ENCODE assay signal across 8 cellular contexts in the genomic region with DNA sequence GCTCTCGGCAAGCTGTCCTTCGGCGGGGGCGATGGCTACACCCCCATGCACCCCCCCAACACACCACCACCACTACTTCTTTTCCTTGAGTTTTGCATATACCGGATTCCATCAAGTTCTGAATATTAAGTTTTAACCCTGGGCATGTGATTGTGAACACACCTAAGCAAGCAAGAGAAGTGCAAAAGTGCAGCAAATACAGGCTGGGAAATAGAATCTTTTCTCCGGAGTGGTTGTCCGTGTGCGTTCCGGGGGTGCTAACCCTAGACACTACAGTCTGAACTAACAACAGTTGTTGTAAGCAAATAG. TPM values are rescaled to one million over a fixed set of nuclear protein-coding genes. Genes with fewer than 3 reads are reported as not detected.
A peak's percentile ranks its signal among the peaks of the same experiment; 100 is the strongest.
DNase-seq lines count a peak whose midpoint lies in the region; FAIRE-seq and TF ChIP-seq lines count a peak whose summit lies in the region.

No MANE protein-coding gene starts in this region.

- peaks cover 3% of the 10 kb centered on the region for H3K9me3 Mint-ChIP-seq in activated naive CD8-positive, alpha-beta T cell treated with anti-CD3 and anti-CD28 coated beads for 36 hours

- no peak for TF ChIP-seq POLR2A in stomach (IDR thresholded peaks at IDR 0.05)

- TF ChIP-seq CTCF in keratinocyte (optimal IDR thresholded peaks at IDR 0.05 in 1 of 3, IDR thresholded peaks at IDR 0.05 in 1 of 3, conservative IDR thresholded peaks at IDR 0.05 in 1 of 3; ENCODE audit: extremely low read depth in 1 of 3, insufficient read depth in 2 of 3, low read length in 3 of 3), result no peak
- no peak for TF ChIP-seq CTCF in stomach (IDR thresholded peaks at IDR 0.05)

- H3K4me1 ChIP-seq in keratinocyte (ENCODE audit: control insufficient read depth, extremely low read depth, insufficient read depth, low read length), result peaks cover 44% of the 10 kb centered on the region
- peaks cover 9 to 55% (median 40%) of the 10 kb centered on the region in 4 donors for H3K4me1 ChIP-seq in stomach

- intact Hi-C loops in stomach (cut with DNase I; ENCODE audit: low total_unique reads), result no loop called here

- H3K27ac ChIP-seq in keratinocyte (ENCODE audit: control insufficient read depth, insufficient read depth, low read length) (peak overlapping the region; percentile 75), stomach (peak overlapping the region; percentile 34 to 89 (median 84))

- H3K36me3 Mint-ChIP-seq in activated naive CD8-positive, alpha-beta T cell treated with anti-CD3 and anti-CD28 coated beads for 36 hours, result peaks cover 6% of the 10 kb centered on the region

- H3K4me1 Mint-ChIP-seq in activated naive CD8-positive, alpha-beta T cell treated with anti-CD3 and anti-CD28 coated beads for 36 hours, result peaks cover 30% of the 10 kb centered on the region

- H4K20me1 ChIP-seq in keratinocyte (ENCODE audit: control insufficient read depth, extremely low read depth, insufficient read depth, low read length), result no peaks in the 10 kb centered on the region

- no peaks in the 10 kb centered on the region for H3K9me1 ChIP-seq in keratinocyte (ENCODE audit: control insufficient read depth, extremely low read depth, insufficient read depth, low read length)

- H3K79me2 ChIP-seq in keratinocyte (ENCODE audit: control insufficient read depth, insufficient read depth, low read length), result peaks cover 47% of the 10 kb centered on the region

- H3K4me2 ChIP-seq in keratinocyte (ENCODE audit: control insufficient read depth, extremely low read depth, insufficient read depth, low read depth, low read length), result peak overlapping the region; percentile 79

- H3K9me3 ChIP-seq in keratinocyte (ENCODE audit: control insufficient read depth, low read depth, low read length) (no peaks in the 10 kb centered on the region), stomach (no peaks in the 10 kb centered on the region)

- H3K27ac Mint-ChIP-seq in activated naive CD8-positive, alpha-beta T cell treated with anti-CD3 and anti-CD28 coated beads for 36 hours, result peak overlapping the region; percentile 25

- H3K4me3 Mint-ChIP-seq in activated naive CD8-positive, alpha-beta T cell treated with anti-CD3 and anti-CD28 coated beads for 36 hours, result peak overlapping the region; percentile 73

- H3K27me3 Mint-ChIP-seq in activated naive CD8-positive, alpha-beta T cell treated with anti-CD3 and anti-CD28 coated beads for 36 hours, result peaks cover 79% of the 10 kb centered on the region

- H3K4me3 ChIP-seq in keratinocyte (ENCODE audit: control insufficient read depth in 2 of 3, extremely low read depth in 1 of 3, insufficient read depth in 2 of 3, low read depth in 1 of 3, low read length in 3 of 3), result peak overlapping the region; percentile 77 to 82 (median 78)
- peak overlapping the region; percentile 63 to 71 (median 70) for H3K4me3 ChIP-seq in stomach

- FAIRE-seq in keratinocyte (lab: Jason Lieb, UNC), result no peak

- dilution Hi-C loops in keratinocyte (cut with MboI; ENCODE audit: extremely low pct_ligation_motif_present, low sequenced_read_pairs), result no loop called here

- H2AFZ ChIP-seq in keratinocyte (ENCODE audit: control insufficient read depth, low read length), result no peak overlapping the region

- H3K27me3 ChIP-seq in keratinocyte (ENCODE audit: control insufficient read depth, extremely low read depth, insufficient read depth, low read length) (no peaks in the 10 kb centered on the region), stomach (peaks cover 0 to 9% (median 0%) of the 10 kb centered on the region in 3 donors)

- no peak for TF ChIP-seq EP300 in stomach (IDR thresholded peaks at IDR 0.05)

- DNase-seq in NCI-H345 treated with DMSO at 0.1 percent for 48 hours (lab: John Stamatoyannopoulos, UW; ENCODE audit: unreplicated experiment), result peak; percentile 33
- no peak for DNase-seq in NCI-H345 (lab: John Stamatoyannopoulos, UW)
- no peak for DNase-seq in activated naive CD8-positive, alpha-beta T cell treated with anti-CD3 and anti-CD28 coated beads for 36 hours
- DNase-seq in keratinocyte (ENCODE audit: low read depth, low spot score), result no peak
- DNase-seq in stomach, result no peak
- no peak for DNase-seq in anterior cingulate cortex (lab: John Stamatoyannopoulos, UW)
- no peak for DNase-seq in HuH-7.5 (ENCODE audit: low spot score)
- DNase-seq in NCI-H2029 (lab: John Stamatoyannopoulos, UW), result no peak

- peak overlapping the region; percentile 84 for H3K9ac ChIP-seq in keratinocyte (ENCODE audit: control insufficient read depth, extremely low read depth, insufficient read depth, low read length)

- WGBS in stomach, 5 donors, result 3 to 8% (median 6%) methylated on average over 9 of the region's 9 CpGs

- H3K36me3 ChIP-seq in keratinocyte (ENCODE audit: control insufficient read depth in 2 of 2, extremely low read depth in 1 of 2, insufficient read depth in 2 of 2, low read length in 2 of 2) (peaks cover 3 to 7% of the 10 kb centered on the region in 2 experiments), stomach (no peaks in the 10 kb centered on the region)

RNA-seq across cellular contexts. Expression of a gene that starts 0.6 kb away (rescaled TPM):
- total RNA-seq in activated naive CD8-positive, alpha-beta T cell treated with anti-CD3 and anti-CD28 coated beads for 36 hours, result 1 to 10 TPM; 3.7 to 4.0 TPM
- polyA plus RNA-seq in keratinocyte (126 to 168 TPM (median 143 TPM) in 3 replicates), stomach (10 to 100 TPM; 11.0 to 12.2 (median 11.7) TPM)
- polyA plus RNA-seq in keratinocyte (2011; ENCODE audit: low read depth), result 61.9 TPM
- 77.7 and 94.8 TPM in 2 replicates for polyA plus RNA-seq in keratinocyte (2011; cell fraction: cytosol; rRNA removed)
- polyA plus RNA-seq in keratinocyte (2011; cell fraction: nucleus; rRNA removed), result 145 and 184 TPM in 2 replicates
- 112 and 148 TPM in 2 replicates for polyA plus RNA-seq in keratinocyte (2012; ENCODE audit: low replicate concordance)
- 143 to 157 TPM (median 154 TPM) in 3 replicates for polyA minus RNA-seq in keratinocyte
- polyA minus RNA-seq in keratinocyte (2011; cell fraction: cytosol; rRNA and poly(A)+ RNA removed), result 114 TPM
- 89.4 and 205 TPM in 2 replicates for polyA minus RNA-seq in keratinocyte (2011; cell fraction: nucleus; rRNA and poly(A)+ RNA removed)
- total RNA-seq in stomach, result 10 to 100 TPM in 4 of 5 donors, 1 to 10 TPM in 1; 4.1 to 98.8 (median 72.9) TPM
